23 cellular contexts compared by ENCODE assay signal in the genomic region with DNA sequence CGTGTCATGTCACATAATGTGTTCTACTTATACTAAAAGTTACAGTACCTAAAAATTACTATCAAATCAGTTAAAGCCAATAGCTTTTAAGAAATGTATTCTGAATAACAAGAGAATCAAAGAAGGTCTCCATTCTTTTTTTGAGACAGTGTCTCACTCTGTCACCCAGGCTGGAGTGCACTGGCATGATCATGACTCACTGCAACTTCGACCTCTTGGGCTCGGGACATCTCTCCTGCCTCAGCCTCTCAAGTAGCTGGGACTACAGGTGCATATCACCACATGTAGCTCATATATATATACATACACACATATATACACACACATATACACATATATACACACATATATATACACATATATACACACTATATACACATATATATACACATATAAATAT. TPM values are rescaled to one million over a fixed set of nuclear protein-coding genes. Genes with fewer than 3 reads are reported as not detected.
DNase-seq lines count a peak whose midpoint lies in the region; ATAC-seq, FAIRE-seq and TF ChIP-seq lines count a peak whose summit lies in the region.
"Had no signal": no experiment of that assay in that cellular context is flagged by ENCODE, and none has a peak within 500 bp of the region (broad histone marks: within the 10 kb centered on the region; RNA-seq: fewer than 3 reads in every experiment).

No MANE protein-coding gene starts in this region.

- no peak overlapping the region for H2BK15ac ChIP-seq in mesenchymal stem cell (ENCODE audit: low read depth, poor library complexity, severe bottlenecking)

- H3K4me1 ChIP-seq in mammary epithelial cell (ENCODE audit: insufficient read depth, low read length) (no peaks in the 10 kb centered on the region), mesenchymal stem cell (ENCODE audit: control insufficient read depth, insufficient read depth, low read depth, low read length) (no peaks in the 10 kb centered on the region)
- H3K4me1 ChIP-seq: SJSA1 had no signal

- no peak overlapping the region for H4K8ac ChIP-seq in mesenchymal stem cell (ENCODE audit: low read length)

- FAIRE-seq in D721Med (lab: Jason Lieb, UNC): no peak
- FAIRE-seq: GM19239, H54, HTR-8/SVneo had no signal

- POLR2A ChIA-PET in MCF 10A (lab: Yijun Ruan, JAX): interaction anchor here (0.6 to 1.7 kb wide), 3 partner anchors 10 to 32 kb away, joined by 3 to 5 read pairs (median 3); a partner anchor contains a TSS

- no peak for ATAC-seq in HG03196 (IDR thresholded peaks at IDR 0.05; ENCODE audit: unreplicated experiment)
- ATAC-seq in HG03521 (IDR thresholded peaks at IDR 0.05; ENCODE audit: unreplicated experiment): no peak

- in situ Hi-C loops in mammary epithelial cell (cut with MboI; ENCODE audit: low sequenced_read_pairs in 2 of 2): no loop called here

- H2AK5ac ChIP-seq in mesenchymal stem cell (ENCODE audit: low read length, severe bottlenecking): no peak overlapping the region

- dilution Hi-C loops in mammary epithelial cell (cut with HindIII; ENCODE audit: low sequenced_read_pairs): no loop called here

- H3K9me3 ChIP-seq in mammary epithelial cell (replicated peaks; ENCODE audit: insufficient read depth, low read length): no peaks in the 10 kb centered on the region
- H3K9me3 ChIP-seq in SU-DHL-6 (ENCODE audit: insufficient read depth, low read length): no peaks in the 10 kb centered on the region
- no peaks in the 10 kb centered on the region for H3K9me3 ChIP-seq in mesenchymal stem cell (ENCODE audit: control insufficient read depth, low read length)
- H3K9me3 ChIP-seq: SJSA1 had no signal

- no peak overlapping the region for H3K14ac ChIP-seq in mesenchymal stem cell (ENCODE audit: low read length in 2 of 2)

- H3K79me2 ChIP-seq in mammary epithelial cell (ENCODE audit: insufficient read depth, low read length) (peaks cover 96% of the 10 kb centered on the region), SU-DHL-6 (ENCODE audit: insufficient read depth, low read length) (peaks cover 98% of the 10 kb centered on the region)

- H3K4me3 Mint-ChIP-seq in MCF 10A (ENCODE audit: unreplicated experiment): no peak overlapping the region

- no peak overlapping the region for H2AFZ ChIP-seq in mammary epithelial cell (ENCODE audit: low read depth, low read length)
- no peak overlapping the region for H2AFZ ChIP-seq in SU-DHL-6 (ENCODE audit: low read depth, low read length, severe bottlenecking)
- H2AFZ ChIP-seq in mesenchymal stem cell (ENCODE audit: low read depth, low read length): no peak overlapping the region

- no peaks in the 10 kb centered on the region for H3K9me2 ChIP-seq in SU-DHL-6 (replicated peaks; ENCODE audit: insufficient read depth, low read length)

- H3K27ac ChIP-seq in mammary epithelial cell (ENCODE audit: insufficient read depth, low read depth, low read length) (no peak overlapping the region), SU-DHL-6 (ENCODE audit: low read depth, low read length) (peak overlapping the region; percentile 61; the same call in 1 of the 2 replicates), mesenchymal stem cell (ENCODE audit: low read length, poor library complexity, severe bottlenecking) (no peak overlapping the region)
- H3K27ac ChIP-seq: SJSA1 had no signal

- DNase-seq in MCF 10A (ENCODE audit: unreplicated experiment) (no peak), mammary epithelial cell (no peak), mesenchymal stem cell (peak; percentile 13), D721Med (ENCODE audit: insufficient read length, low spot score) (no peak), DMS 273 treated with DMSO at 0.1 percent for 48 hours (lab: John Stamatoyannopoulos, UW) (no peak)
- DNase-seq: CD4-positive, CD25-positive, alpha-beta regulatory T cell; KBM-7; NCI-H1048; NCI-H1417; NCI-H1694; NCI-H2029 treated with DMSO at 0.1 percent for 48 hours; NCI-H446 treated with DMSO at 0.1 percent for 48 hours; NCI-H526; NK-92 treated with Interleukin-12 subunit alpha and Interleukin-12 subunit beta, amount 100 ng/mL, for 24 hours; Right ventricle myocardium superior; RPMI8226 had no signal

- WGBS in mammary epithelial cell (ENCODE audit: low coverage, missing lambda C conversion rate): 97% methylated on average over 3 of the region's 3 CpGs
- WGBS in mesenchymal stem cell: 80% methylated on average over 2 of the region's 3 CpGs

- H3K27me3 Mint-ChIP-seq in MCF 10A (ENCODE audit: insufficient read depth, unreplicated experiment): no peaks in the 10 kb centered on the region
- H3K27me3 Mint-ChIP-seq: CD4-positive, CD25-positive, alpha-beta regulatory T cell had no signal

- peaks cover 8% of the 10 kb centered on the region for H3K9me3 Mint-ChIP-seq in MCF 10A (ENCODE audit: unreplicated experiment)

- H3K79me1 ChIP-seq in mesenchymal stem cell (replicated peaks; ENCODE audit: low read length, poor library complexity, severe bottlenecking): peaks cover 10% of the 10 kb centered on the region

- H3F3A ChIP-seq in SU-DHL-6 (ENCODE audit: insufficient read depth): peaks cover 20% of the 10 kb centered on the region

- BruUV-seq in MCF 10A (replicated peaks; lab: Mats Ljungman, UMichigan) (no TSS peak), mammary epithelial cell (replicated peaks; lab: Mats Ljungman, UMichigan) (no TSS peak)

- TF ChIP-seq CTCF in MCF 10A (IDR thresholded peaks at IDR 0.05; ENCODE audit: unreplicated experiment) (no peak), mammary epithelial cell (conservative IDR thresholded peaks at IDR 0.05 in 1 of 2, IDR thresholded peaks at IDR 0.05 in 1 of 2; ENCODE audit: extremely low read depth in 1 of 2, insufficient read depth in 1 of 2, low read depth in 1 of 2, low read length in 2 of 2) (no peak), SU-DHL-6 (IDR thresholded peaks at IDR 0.05; ENCODE audit: insufficient read depth, low read length, poor library complexity, severe bottlenecking) (no peak), D721Med (IDR thresholded peaks at IDR 0.05; ENCODE audit: insufficient read depth, missing control alignments) (no peak)

- intact Hi-C loops in MCF 10A (cut with micrococcal nuclease): no loop called here
- intact Hi-C loops in mammary epithelial cell (cut with micrococcal nuclease): no loop called here

- H3K4me2 ChIP-seq in mammary epithelial cell (ENCODE audit: insufficient read depth, low read depth, low read length) (no peak overlapping the region), SU-DHL-6 (ENCODE audit: low read depth, low read length, poor library complexity, severe bottlenecking) (peak overlapping the region; percentile 49), mesenchymal stem cell (ENCODE audit: low read length, poor library complexity, severe bottlenecking) (no peak overlapping the region)

- H3K4me1 Mint-ChIP-seq in MCF 10A (ENCODE audit: insufficient read depth, unreplicated experiment): peaks cover 12% of the 10 kb centered on the region

- no peak overlapping the region for H3K23ac ChIP-seq in mesenchymal stem cell (ENCODE audit: low read length in 2 of 2)

- H3K36me3 ChIP-seq in mammary epithelial cell (ENCODE audit: insufficient read depth, low read length) (no peaks in the 10 kb centered on the region), SU-DHL-6 (ENCODE audit: low read length) (peaks cover 8% of the 10 kb centered on the region; the same call in 1 of the 2 replicates), mesenchymal stem cell (ENCODE audit: control insufficient read depth in 1 of 2, insufficient read depth in 2 of 2, low read depth in 1 of 2, low read length in 2 of 2) (peaks cover 0 to 22% of the 10 kb centered on the region in 2 experiments)

- no peak overlapping the region for H3K4ac ChIP-seq in mesenchymal stem cell (ENCODE audit: low read depth in 1 of 2, low read length in 2 of 2)

- H3K27ac Mint-ChIP-seq in MCF 10A (ENCODE audit: low read depth, unreplicated experiment): peak overlapping the region; percentile 7

- H4K20me1 ChIP-seq in mammary epithelial cell (ENCODE audit: insufficient read depth, low read length) (no peaks in the 10 kb centered on the region), SU-DHL-6 (ENCODE audit: low read depth, low read length) (peaks cover 26% of the 10 kb centered on the region)

- H3K36me3 Mint-ChIP-seq in MCF 10A (ENCODE audit: insufficient read depth, unreplicated experiment): peaks cover 6% of the 10 kb centered on the region

- no peak overlapping the region for H3K18ac ChIP-seq in mesenchymal stem cell (ENCODE audit: low read depth in 1 of 2, low read length in 2 of 2)

- H2BK120ac ChIP-seq in mesenchymal stem cell (ENCODE audit: low read depth, low read length): no peak overlapping the region

- H3K4me3 ChIP-seq in mammary epithelial cell (replicated peaks in 1 of 3; ENCODE audit: insufficient read depth in 1 of 3, low read depth in 2 of 3, low read length in 3 of 3): no peak overlapping the region
- H3K4me3 ChIP-seq in SU-DHL-6 (ENCODE audit: insufficient read depth, low read length, poor library complexity, severe bottlenecking): no peak overlapping the region
- H3K4me3 ChIP-seq in mesenchymal stem cell (ENCODE audit: insufficient read depth in 1 of 2, low read depth in 1 of 2, low read length in 2 of 2): no peak overlapping the region
- H3K4me3 ChIP-seq: SJSA1 had no signal

- no peak overlapping the region for H4K91ac ChIP-seq in mesenchymal stem cell (ENCODE audit: low read length)

- no peak overlapping the region for H2BK5ac ChIP-seq in mesenchymal stem cell (ENCODE audit: low read depth, low read length, poor library complexity, severe bottlenecking)

- H3K9ac ChIP-seq in mammary epithelial cell (ENCODE audit: insufficient read depth, low read length): no peak overlapping the region
- H3K9ac ChIP-seq in SU-DHL-6 (ENCODE audit: low read length): no peak overlapping the region
- H3K9ac ChIP-seq in mesenchymal stem cell (ENCODE audit: low read length): no peak overlapping the region

- H2BK12ac ChIP-seq in mesenchymal stem cell (ENCODE audit: low read length in 2 of 2): no peak overlapping the region

- H3K27me3 ChIP-seq in mammary epithelial cell (ENCODE audit: insufficient read depth, low read length): no peaks in the 10 kb centered on the region
- no peaks in the 10 kb centered on the region for H3K27me3 ChIP-seq in SU-DHL-6 (ENCODE audit: low read length)
- H3K27me3 ChIP-seq in mesenchymal stem cell (ENCODE audit: control insufficient read depth in 1 of 2, insufficient read depth in 1 of 2, low read length in 2 of 2): no peaks in the 10 kb centered on the region
- H3K27me3 ChIP-seq: SJSA1 had no signal

- CTCF ChIA-PET in MCF 10A (lab: Yijun Ruan, JAX): interaction anchor here (1.3 to 3.0 kb wide), 3 partner anchors 8 to 81 kb away, joined by 3 to 18 read pairs (median 3); no protein-coding TSS in a partner anchor
- CTCF ChIA-PET in mammary epithelial cell (lab: Charles Lee; ENCODE audit: low non-redundant PET): interaction anchor here (0.7 kb wide), 1 partner anchor 64 kb away, joined by 9 read pairs; no protein-coding TSS in a partner anchor

RNA-seq across cellular contexts. Expression of a gene that starts 20.1 kb away (rescaled TPM):
- total RNA-seq in MCF 10A (2022) (41.6 and 47.0 TPM in 2 replicates), mammary epithelial cell (10 to 100 TPM; 42.2 to 72.5 TPM)
- polyA plus RNA-seq in mammary epithelial cell: 24.5 TPM
- polyA minus RNA-seq in mammary epithelial cell: 72.0 TPM
- polyA plus RNA-seq in mesenchymal stem cell (2013, experiment 1 of 2): 22.1 TPM
- polyA plus RNA-seq in mesenchymal stem cell (2013, experiment 2 of 2): 22.7 TPM
